ENCODE assay signal across 8 cellular contexts in the genomic region with DNA sequence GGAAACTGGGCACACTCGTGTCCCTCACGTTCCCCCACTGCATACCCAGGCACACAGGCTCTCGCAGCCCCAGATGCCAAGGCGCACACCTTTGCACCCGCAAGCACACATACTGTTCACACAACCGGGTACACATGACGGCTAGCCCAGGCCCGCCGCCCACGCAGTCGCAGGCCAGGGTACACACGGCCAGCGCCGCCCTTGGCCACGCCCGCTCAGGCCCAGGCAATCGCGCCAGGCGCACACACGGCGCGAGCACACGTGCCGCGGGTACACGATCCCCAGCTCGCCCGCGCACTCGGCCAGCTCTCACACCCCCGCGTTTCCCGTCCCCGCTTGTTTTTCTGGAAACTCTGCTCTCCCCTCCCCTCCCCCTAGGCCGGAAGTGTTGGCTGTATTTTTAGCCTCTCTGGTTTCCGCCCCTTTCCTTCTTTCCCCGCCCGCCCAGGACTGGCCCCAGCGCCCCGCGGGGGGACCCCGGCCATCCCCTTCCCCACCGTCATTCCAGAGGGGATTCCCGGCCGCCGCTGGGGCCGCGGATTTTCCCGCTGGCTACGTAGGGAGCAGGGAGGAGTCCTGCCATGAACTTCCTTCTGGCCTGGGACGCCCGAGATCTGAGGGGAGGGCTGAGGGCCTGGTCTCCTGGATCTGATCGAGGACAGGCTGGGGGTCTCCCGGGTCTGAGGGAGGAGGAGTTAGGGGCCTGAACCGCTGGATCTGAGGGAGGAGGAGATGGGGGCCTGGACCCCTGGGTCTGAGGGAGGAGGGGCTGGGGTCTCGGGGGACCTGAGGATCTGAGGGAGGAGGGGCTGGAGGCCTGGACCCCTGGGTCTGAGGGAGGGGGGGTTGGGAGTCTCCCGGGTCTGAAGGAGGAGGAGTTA. TPM values are rescaled to one million over a fixed set of nuclear protein-coding genes. Genes with fewer than 3 reads are reported as not detected.
DNase-seq lines count a peak whose midpoint lies in the region; ATAC-seq and TF ChIP-seq lines count a peak whose summit lies in the region.

No MANE protein-coding gene starts in this region.

- ATAC-seq in HG03442 (IDR thresholded peaks at IDR 0.05; ENCODE audit: unreplicated experiment) (peak; percentile 21), GM18517 (IDR thresholded peaks at IDR 0.05; ENCODE audit: unreplicated experiment) (no peak)

- H3K4me3 Mint-ChIP-seq in activated T-cell treated with anti-CD3 and anti-CD28 coated beads, Interleukin-2, amount 50 U/mL, for 24 hours, result peak overlapping the region; percentile 80

- in situ Hi-C loops in GM13977 (cut with MboI; ENCODE audit: low pct_unique_long_range_greater_than_20kb, low sequenced_read_pairs, unreplicated experiment), result no loop called here

- H3K4me1 Mint-ChIP-seq in activated T-cell treated with anti-CD3 and anti-CD28 coated beads, Interleukin-2, amount 50 U/mL, for 24 hours (ENCODE audit: low read depth), result peaks cover 77% of the 10 kb centered on the region

- TF ChIP-seq CTCF in GM13977 (IDR thresholded peaks at IDR 0.05; ENCODE audit: extremely low read depth, insufficient read depth, missing control alignments), result no peak

- H3K27me3 Mint-ChIP-seq in activated T-cell treated with anti-CD3 and anti-CD28 coated beads, Interleukin-2, amount 50 U/mL, for 24 hours, result no peaks in the 10 kb centered on the region

- peak; percentile 76 for DNase-seq in GM13977 (ENCODE audit: low spot score)
- DNase-seq in OCI-M1 (lab: John Stamatoyannopoulos, UW), result peak; percentile 91
- DNase-seq in activated T-cell treated with anti-CD3 and anti-CD28 coated beads, Interleukin-2, amount 50 U/mL, for 24 hours, result peak; percentile 86
- peak; percentile 85 to 91 for DNase-seq in erythroblast (lab: John Stamatoyannopoulos, UW)
- peak; percentile 88 for DNase-seq in mucosa of gallbladder (ENCODE audit: low spot score)
- peak; percentile 75 to 80 for DNase-seq in stimulated activated CD8-positive, alpha-beta memory T cell treated with anti-CD3 and anti-CD28 coated beads, Interleukin-2, amount 100 ng/mL, for 48 hours (ENCODE audit: low read depth in 2 of 2)

- H3K27ac Mint-ChIP-seq in activated T-cell treated with anti-CD3 and anti-CD28 coated beads, Interleukin-2, amount 50 U/mL, for 24 hours, result peak overlapping the region; percentile 99

- no peaks in the 10 kb centered on the region for H3K9me3 Mint-ChIP-seq in activated T-cell treated with anti-CD3 and anti-CD28 coated beads, Interleukin-2, amount 50 U/mL, for 24 hours

- H3K36me3 Mint-ChIP-seq in activated T-cell treated with anti-CD3 and anti-CD28 coated beads, Interleukin-2, amount 50 U/mL, for 24 hours (ENCODE audit: low read depth), result peaks cover 23% of the 10 kb centered on the region

- peak; percentile 47 for TF ChIP-seq POLR2A in erythroblast (IDR thresholded peaks at IDR 0.05; ENCODE audit: low read length)

RNA-seq across cellular contexts. Expression of a gene that starts 4.0 kb away (rescaled TPM):
- 180 TPM for total RNA-seq in mucosa of gallbladder

RNA-seq across cellular contexts. Expression of a gene that starts 9.8 kb away (rescaled TPM):
- 41.8 TPM for total RNA-seq in mucosa of gallbladder

RNA-seq across cellular contexts. Expression of a gene that starts 11.5 kb away (rescaled TPM):
- 46.0 TPM for total RNA-seq in mucosa of gallbladder

RNA-seq across cellular contexts. Expression of a gene that starts 11.8 kb away (rescaled TPM):
- 50.5 TPM for total RNA-seq in mucosa of gallbladder

RNA-seq across cellular contexts. Expression of a gene that starts 33.1 kb away (rescaled TPM):
- 1,378 TPM for total RNA-seq in mucosa of gallbladder
